ENCODE assay signal across 9 cellular contexts in the genomic region with DNA sequence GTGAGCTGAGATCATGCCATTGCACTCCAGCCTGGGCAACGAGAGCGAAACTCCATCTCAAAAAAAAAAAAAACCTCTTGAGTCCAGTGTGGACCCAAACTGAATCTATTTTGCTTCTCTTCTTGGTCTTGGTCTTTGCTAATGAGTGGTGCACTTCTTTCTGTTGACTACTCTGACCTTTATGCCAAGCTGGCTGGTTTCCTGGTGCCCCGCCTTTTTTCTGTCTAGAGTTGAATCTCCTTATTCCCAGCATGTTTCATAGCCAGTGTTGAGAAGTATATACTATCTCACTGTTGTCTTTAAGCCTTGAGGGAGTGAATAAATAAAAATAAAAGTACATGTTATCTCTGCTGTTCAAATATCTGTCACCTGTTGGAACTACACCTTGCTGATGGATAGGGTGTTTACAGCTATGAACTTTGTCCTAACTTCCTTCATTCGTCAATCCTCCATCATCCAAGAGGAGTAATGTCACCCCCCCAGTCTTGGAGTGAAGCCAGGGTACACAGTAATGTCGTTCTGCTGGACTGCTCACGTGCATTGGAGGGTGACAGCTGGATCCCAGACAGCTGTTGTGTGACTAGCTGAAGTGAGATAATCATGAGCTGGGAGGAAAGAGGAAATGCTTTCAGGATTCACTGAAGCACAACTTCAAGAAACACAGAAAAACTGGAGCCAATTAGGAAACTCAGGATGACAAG.
A peak's percentile ranks its signal among the peaks of the same experiment; 100 is the strongest.
DNase-seq lines count a peak whose midpoint lies in the region; ATAC-seq and TF ChIP-seq lines count a peak whose summit lies in the region.
"Had no signal": no experiment of that assay in that cellular context is flagged by ENCODE, and none has a peak within 500 bp of the region (broad histone marks: within the 10 kb centered on the region; RNA-seq: fewer than 3 reads in every experiment).

No MANE protein-coding gene starts in this region.

- H3K4me1 ChIP-seq in duodenal mucosa (ENCODE audit: control insufficient read depth in 1 of 2, insufficient read depth in 2 of 2, low read length in 2 of 2) = peaks cover 7 to 19% of the 10 kb centered on the region in 2 donors

- no peaks in the 10 kb centered on the region for H3K36me3 ChIP-seq in duodenal mucosa (ENCODE audit: control insufficient read depth in 1 of 2, insufficient read depth in 2 of 2, low read length in 2 of 2)

- peak overlapping the region in 1 of 2 donors; percentile 8 for H3K9ac ChIP-seq in duodenal mucosa (ENCODE audit: low read depth in 1 of 2, low read length in 2 of 2)

- peak overlapping the region; percentile 41 for H3K27ac ChIP-seq in duodenal mucosa (ENCODE audit: low read depth, low read length)

- H3K9me3 ChIP-seq in duodenal mucosa (ENCODE audit: control insufficient read depth in 1 of 2, low read length in 2 of 2) = no peaks in the 10 kb centered on the region

- H3K36me3 Mint-ChIP-seq in nephron progenitor cell (ENCODE audit: low read depth) = no peaks in the 10 kb centered on the region
- H3K36me3 Mint-ChIP-seq in natural killer cell treated with Interleukin-12 subunit alpha and Interleukin-12 subunit beta and Interleukin-15 and Interleukin-18, amount 100 ng/mL, for 72 hours = no peaks in the 10 kb centered on the region

- H3K9me3 Mint-ChIP-seq in nephron progenitor cell = peaks cover 9% of the 10 kb centered on the region
- peaks cover 2% of the 10 kb centered on the region for H3K9me3 Mint-ChIP-seq in natural killer cell treated with Interleukin-12 subunit alpha and Interleukin-12 subunit beta and Interleukin-15 and Interleukin-18, amount 100 ng/mL, for 72 hours

- H3K27me3 ChIP-seq in duodenal mucosa (ENCODE audit: control insufficient read depth in 1 of 2, insufficient read depth in 2 of 2, low read length in 2 of 2) = no peaks in the 10 kb centered on the region

- H3K27me3 Mint-ChIP-seq in nephron progenitor cell (ENCODE audit: low read depth, poor library complexity) = peaks cover 10% of the 10 kb centered on the region
- no peaks in the 10 kb centered on the region for H3K27me3 Mint-ChIP-seq in natural killer cell treated with Interleukin-12 subunit alpha and Interleukin-12 subunit beta and Interleukin-15 and Interleukin-18, amount 100 ng/mL, for 72 hours

- peaks cover 27% of the 10 kb centered on the region for H3K4me1 Mint-ChIP-seq in nephron progenitor cell
- no peaks in the 10 kb centered on the region for H3K4me1 Mint-ChIP-seq in natural killer cell treated with Interleukin-12 subunit alpha and Interleukin-12 subunit beta and Interleukin-15 and Interleukin-18, amount 100 ng/mL, for 72 hours (ENCODE audit: low read depth in 2 of 2)

- H3K4me3 ChIP-seq in duodenal mucosa (ENCODE audit: low read depth in 1 of 2, low read length in 2 of 2) = no peak overlapping the region

- DNase-seq in EL (peak; percentile 1), NCI-H1694 treated with DMSO at 0.1 percent for 48 hours (lab: John Stamatoyannopoulos, UW) (peak; percentile 33), nephron progenitor cell (peak; percentile 46)
- DNase-seq in activated CD4-positive, alpha-beta T cell treated with anti-CD3 and anti-CD28 coated beads, Interleukin-2, amount 50 U/mL, for 1 hour = no peak
- DNase-seq in activated CD4-positive, CD25-positive, alpha-beta regulatory T cell (lab: John Stamatoyannopoulos, UW) = no peak
- DNase-seq in natural killer cell treated with Interleukin-12 subunit alpha and Interleukin-12 subunit beta and Interleukin-15 and Interleukin-18, amount 100 ng/mL, for 72 hours (ENCODE audit: low spot score) = no peak
- DNase-seq: NCI-H446 had no signal

- ATAC-seq in HG03460 (IDR thresholded peaks at IDR 0.05; ENCODE audit: unreplicated experiment) = no peak
- no peak for ATAC-seq in natural killer cell treated with Interleukin-12 subunit alpha and Interleukin-12 subunit beta and Interleukin-15 and Interleukin-18, amount 100 ng/mL, for 72 hours

- no peak overlapping the region for H3K4me3 Mint-ChIP-seq in nephron progenitor cell
- no peak overlapping the region for H3K4me3 Mint-ChIP-seq in natural killer cell treated with Interleukin-12 subunit alpha and Interleukin-12 subunit beta and Interleukin-15 and Interleukin-18, amount 100 ng/mL, for 72 hours

- TF ChIP-seq CTCF in nephron progenitor cell (IDR thresholded peaks at IDR 0.05) = no peak

- peak overlapping the region; percentile 57 for H3K27ac Mint-ChIP-seq in nephron progenitor cell
- H3K27ac Mint-ChIP-seq in natural killer cell treated with Interleukin-12 subunit alpha and Interleukin-12 subunit beta and Interleukin-15 and Interleukin-18, amount 100 ng/mL, for 72 hours = no peak overlapping the region

Comparison
In these comparisons a context has a peak if more than half of its experiments do, and no peak if none do; other contexts are left out.
1. DNase-seq: peak in EL (single experiment), NCI-H1694 treated with DMSO at 0.1 percent for 48 hours (single experiment) and nephron progenitor cell (single experiment); none in activated CD4-positive, alpha-beta T cell treated with anti-CD3 and anti-CD28 coated beads, Interleukin-2, amount 50 U/mL, for 1 hour (single experiment), activated CD4-positive, CD25-positive, alpha-beta regulatory T cell (0 of 4) and natural killer cell treated with Interleukin-12 subunit alpha and Interleukin-12 subunit beta and Interleukin-15 and Interleukin-18, amount 100 ng/mL, for 72 hours (single experiment).